Comparison of ENCODE assay signal across 27 cellular contexts in the genomic region with DNA sequence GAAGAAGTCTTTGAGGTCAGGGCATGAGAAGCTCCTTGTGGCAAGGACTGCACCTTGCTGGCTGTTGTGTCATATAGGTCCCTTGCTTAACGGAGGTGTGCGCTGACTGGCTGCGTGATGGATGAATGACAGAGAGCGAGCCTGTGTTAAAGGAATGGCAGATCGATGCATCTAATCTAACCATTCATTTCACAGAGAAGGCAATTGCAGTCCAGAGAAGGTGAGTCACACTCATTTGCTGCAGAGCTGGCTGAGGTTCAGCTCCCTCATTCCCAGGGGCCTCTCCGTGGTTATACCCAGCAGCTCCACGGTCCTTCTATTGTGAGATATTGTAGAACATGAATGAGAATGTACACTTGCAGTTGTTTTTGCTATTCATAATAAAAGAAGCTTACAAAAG.
A peak's percentile ranks its signal among the peaks of the same experiment; 100 is the strongest.
DNase-seq lines count a peak whose midpoint lies in the region; ATAC-seq, FAIRE-seq and TF ChIP-seq lines count a peak whose summit lies in the region.
"Had no signal": no experiment of that assay in that cellular context is flagged by ENCODE, and none has a peak within 500 bp of the region (broad histone marks: within the 10 kb centered on the region; RNA-seq: fewer than 3 reads in every experiment).

No MANE protein-coding gene starts in this region.

- no peaks in the 10 kb centered on the region for H3K79me1 ChIP-seq in H1 (ENCODE audit: low read depth, low read length)

- no peaks in the 10 kb centered on the region for H3K9me3 ChIP-seq in SK-N-SH
- H3K9me3 ChIP-seq in H1 (ENCODE audit: insufficient read depth in 2 of 2, low read depth in 1 of 2, low read length in 1 of 2): no peaks in the 10 kb centered on the region
- H3K9me3 ChIP-seq: A549, breast epithelium, colonic mucosa, thoracic aorta, vagina had no signal

- H3K4me1 ChIP-seq in SK-N-SH (ENCODE audit: control insufficient read depth in 1 of 2, insufficient read depth in 2 of 2, low read depth in 1 of 2, low read length in 1 of 2): no peaks in the 10 kb centered on the region
- H3K4me1 ChIP-seq in H1 (replicated peaks in 1 of 4; ENCODE audit: control insufficient read depth in 3 of 4, insufficient read depth in 4 of 4, low read length in 3 of 4): peaks cover 0 to 3% (median 0%) of the 10 kb centered on the region in 4 experiments; a peak in 2 of 7 replicates
- H3K4me1 ChIP-seq: A549, breast epithelium, colonic mucosa, vagina had no signal

- TF ChIP-seq RAD21 in SK-N-SH (IDR thresholded peaks at IDR 0.05; ENCODE audit: low read length) (no peak), H1 (IDR thresholded peaks at IDR 0.05 in 1 of 2, conservative IDR thresholded peaks at IDR 0.05 in 1 of 2; ENCODE audit: low read depth in 2 of 2, low read length in 2 of 2) (no peak)

- FAIRE-seq in H1 (lab: Jason Lieb, UNC) (no peak), urothelium cell line (lab: Jason Lieb, UNC) (no peak)
- FAIRE-seq: A549, G401.6 had no signal

- ATAC-seq in SK-N-SH treated with all-trans-retinoic acid at 6 μM for 48 hours (peak; percentile 60; the same call in 2 of the 3 replicates), HG03039 (IDR thresholded peaks at IDR 0.05; ENCODE audit: unreplicated experiment) (no peak)
- ATAC-seq: A549, natural killer cell, T-cell had no signal

- H3K79me2 ChIP-seq in SK-N-SH (ENCODE audit: insufficient read depth) (no peaks in the 10 kb centered on the region), H1 (ENCODE audit: control insufficient read depth in 1 of 2, insufficient read depth in 2 of 2, low read length in 2 of 2) (no peaks in the 10 kb centered on the region)

- H2BK120ac ChIP-seq in H1 (replicated peaks; ENCODE audit: low read depth, low read length): no peak overlapping the region

- H4K5ac ChIP-seq in H1 (ENCODE audit: insufficient read length, low read depth, low read length): no peak overlapping the region

- DNase-seq in SK-N-SH: no peak
- peak; percentile 74 for DNase-seq in NCI-H1436 treated with DMSO at 0.1 percent for 48 hours (lab: John Stamatoyannopoulos, UW)
- no peak for DNase-seq in H1 (ENCODE audit: low read depth in 1 of 2, low spot score in 2 of 2)
- DNase-seq in urothelium cell line (ENCODE audit: low spot score): peak; percentile 9
- DNase-seq in anterior cingulate cortex (lab: John Stamatoyannopoulos, UW): no peak
- no peak for DNase-seq in HuH-7 (ENCODE audit: low spot score)
- DNase-seq: activated gamma-delta T cell treated with Interleukin-2 at 50 U/mL for 16 hours; colonic mucosa; GOT3; IMR-90; islet precursor cell; natural killer cell; NCI-H1105 treated with DMSO at 0.1 percent for 48 hours; NCI-H2081; NCI-H524; SIG-M5; stimulated activated CD4-positive, alpha-beta T cell treated with anti-CD3 and anti-CD28 coated beads, Interleukin-12 subunit alpha, Interleukin-12 subunit beta, amount 100 ng/mL, for 4 hours; stimulated activated CD4-positive, alpha-beta T cell treated with anti-CD3 and anti-CD28 coated beads, Interleukin-4, amount 100 ng/mL, for 24 hours; stimulated activated naive CD4-positive, alpha-beta T cell; T-cell had no signal

- POLR2A ChIA-PET in SK-N-SH (lab: Yijun Ruan, JAX) (no interaction called here), H1 (lab: Charles Lee; ENCODE audit: partially characterized antibody) (interaction anchor here (1.7 kb wide), 1 partner anchor 10 kb away, joined by 4 read pairs; no protein-coding TSS in a partner anchor)

- H3K14ac ChIP-seq in H1 (ENCODE audit: insufficient read length): no peak overlapping the region

- no peak overlapping the region for H3K4me3 ChIP-seq in SK-N-SH (ENCODE audit: low read depth in 2 of 2, low read length in 1 of 2)
- H3K4me3 ChIP-seq in H1 (ENCODE audit: extremely low read depth in 1 of 4, insufficient read depth in 2 of 4, low read depth in 3 of 4, low read length in 4 of 4): no peak overlapping the region
- H3K4me3 ChIP-seq: A549, breast epithelium, colonic mucosa, thoracic aorta, vagina had no signal

- H3K27me3 ChIP-seq in SK-N-SH (ENCODE audit: insufficient read depth) (no peaks in the 10 kb centered on the region), H1 (replicated peaks in 1 of 4; ENCODE audit: control insufficient read depth in 3 of 4, extremely low read depth in 1 of 4, insufficient read depth in 3 of 4, low read length in 3 of 4) (no peaks in the 10 kb centered on the region)
- H3K27me3 ChIP-seq: breast epithelium, colonic mucosa, vagina had no signal

- no peaks in the 10 kb centered on the region for H4K20me1 ChIP-seq in SK-N-SH (ENCODE audit: insufficient read depth)
- no peaks in the 10 kb centered on the region for H4K20me1 ChIP-seq in H1 (replicated peaks in 1 of 2; ENCODE audit: control insufficient read depth in 1 of 2, insufficient read depth in 2 of 2, low read length in 2 of 2)

- TF ChIP-seq CTCF in SK-N-SH (IDR thresholded peaks at IDR 0.05) (no peak), H1 (IDR thresholded peaks at IDR 0.05; ENCODE audit: control extremely low read depth in 1 of 3, insufficient read depth in 1 of 3, low read depth in 1 of 3, low read length in 3 of 3) (no peak)

- CTCF ChIA-PET in SK-N-SH (lab: Yijun Ruan, JAX): interaction anchor here (0.8 kb wide), 1 partner anchor 9 kb away, joined by 3 read pairs; no protein-coding TSS in a partner anchor
- CTCF ChIA-PET in H1 (lab: Charles Lee; ENCODE audit: partially characterized antibody): interaction anchor here (0.6 to 2.6 kb wide), 8 partner anchors 10 to 708 kb away, joined by 3 to 9 read pairs (median 3); no protein-coding TSS in a partner anchor

- no peak overlapping the region for H2BK15ac ChIP-seq in H1 (ENCODE audit: low read length)

- H3K9ac ChIP-seq in SK-N-SH: no peak overlapping the region
- H3K9ac ChIP-seq in H1 (replicated peaks in 1 of 4; ENCODE audit: extremely low read depth in 1 of 4, low read depth in 3 of 4, low read length in 3 of 4): no peak overlapping the region

- H3F3A ChIP-seq in SK-N-SH (replicated peaks; ENCODE audit: insufficient read depth): no peaks in the 10 kb centered on the region

- no peak overlapping the region for H2BK20ac ChIP-seq in H1 (ENCODE audit: low read length)

- 0 out of 2 replicates have a peak overlapping the region, but pooled peaks have one; percentile 55 for H2BK12ac ChIP-seq in H1 (ENCODE audit: low read depth, low read length)

- no peak overlapping the region for H2AK5ac ChIP-seq in H1 (ENCODE audit: low read depth, low read length)

- H3K56ac ChIP-seq in H1 (replicated peaks; ENCODE audit: insufficient read length, low read depth, low read length): no peak overlapping the region

- H2AFZ ChIP-seq in SK-N-SH (ENCODE audit: low read depth): no peak overlapping the region
- no peak overlapping the region for H2AFZ ChIP-seq in H1 (ENCODE audit: low read length)

- no peaks in the 10 kb centered on the region for H3K9me2 ChIP-seq in SK-N-SH

- no peak overlapping the region for H3K18ac ChIP-seq in H1 (ENCODE audit: extremely low read depth, low read length)

- H4K8ac ChIP-seq in H1 (ENCODE audit: extremely low read depth, insufficient read depth, low read length): no peak overlapping the region

- 46% methylated on average over 7 of the region's 7 CpGs for WGBS in SK-N-SH (ENCODE audit: low lambda C conversion rate)
- 78% methylated on average over 7 of the region's 7 CpGs; no CpG with 5 or more reads in 1 of the 2 experiments for WGBS in H1 (ENCODE audit: extremely low coverage in 1 of 2, insufficient coverage in 1 of 2, insufficient read length in 1 of 2, insufficient replicate concordance in 2 of 2, low coverage in 1 of 2, low lambda C conversion rate in 2 of 2, missing lambda C conversion rate in 1 of 2), 2 experiments

- H3K4me2 ChIP-seq in SK-N-SH (no peak overlapping the region), H1 (ENCODE audit: insufficient read depth in 1 of 2, low read depth in 2 of 2, low read length in 2 of 2) (no peak overlapping the region)
- H3K4me2 ChIP-seq: A549 had no signal

- no peak overlapping the region for H3K23ac ChIP-seq in H1 (ENCODE audit: insufficient read length)

- H2BK5ac ChIP-seq in H1 (ENCODE audit: low read depth, low read length): no peak overlapping the region

- H3K27ac ChIP-seq in SK-N-SH (ENCODE audit: low read depth in 2 of 2, low read length in 1 of 2): no peak overlapping the region
- no peak overlapping the region for H3K27ac ChIP-seq in H1 (ENCODE audit: low read depth, low read length)
- H3K27ac ChIP-seq: A549, breast epithelium, colonic mucosa, thoracic aorta, vagina had no signal

- no peaks in the 10 kb centered on the region for H3K23me2 ChIP-seq in H1 (ENCODE audit: low read depth, low read length)

- no peak overlapping the region for H4K91ac ChIP-seq in H1 (replicated peaks; ENCODE audit: insufficient read length, low read length)

- no peak for TF ChIP-seq EP300 in SK-N-SH (IDR thresholded peaks at IDR 0.05; ENCODE audit: borderline replicate concordance in 1 of 2, low read depth in 1 of 2, low read length in 1 of 2)
- TF ChIP-seq EP300 in H1 (IDR thresholded peaks at IDR 0.05; ENCODE audit: borderline replicate concordance in 1 of 2, low read depth in 2 of 2, low read length in 2 of 2): no peak

- TF ChIP-seq POLR2A in H1 (IDR thresholded peaks at IDR 0.05; ENCODE audit: control extremely low read depth in 1 of 2, low read depth in 2 of 2, low read length in 2 of 2): no peak

- H3K36me3 ChIP-seq in SK-N-SH (replicated peaks in 1 of 2; ENCODE audit: control insufficient read depth in 1 of 2, insufficient read depth in 2 of 2, low read length in 1 of 2) (no peaks in the 10 kb centered on the region), H1 (ENCODE audit: control insufficient read depth in 2 of 4, insufficient read depth in 4 of 4, low read length in 3 of 4) (no peaks in the 10 kb centered on the region)
- H3K36me3 ChIP-seq: breast epithelium, colonic mucosa, thoracic aorta, vagina had no signal

- no peak overlapping the region for H3K4ac ChIP-seq in H1 (replicated peaks; ENCODE audit: insufficient read length, low read depth, low read length)

TF ChIP-seq in SK-N-SH treated with all-trans-retinoic acid at 6 μM for 48 hours, 23 proteins besides CTCF, POLR2A, EP300 and RAD21 (continues in another document):
- TF ChIP-seq ISL1 (CRISPR knock-in tag; IDR thresholded peaks at IDR 0.05) (no peak), RARB (CRISPR knock-in tag; IDR thresholded peaks at IDR 0.05) (no peak), ZNF70 (CRISPR knock-in tag; IDR thresholded peaks at IDR 0.05) (no peak), ZFP3 (CRISPR knock-in tag; IDR thresholded peaks at IDR 0.05) (no peak), ZC3H10 (CRISPR knock-in tag; IDR thresholded peaks at IDR 0.05) (no peak)

TF ChIP-seq in SK-N-SH, 30 proteins besides CTCF, POLR2A, EP300 and RAD21 (continues in another document):
- TF ChIP-seq, protein P1, sequence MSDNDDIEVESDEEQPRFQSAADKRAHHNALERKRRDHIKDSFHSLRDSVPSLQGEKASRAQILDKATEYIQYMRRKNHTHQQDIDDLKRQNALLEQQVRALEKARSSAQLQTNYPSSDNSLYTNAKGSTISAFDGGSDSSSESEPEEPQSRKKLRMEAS (IDR thresholded peaks at IDR 0.05; ENCODE audit: low read depth): no peak
- no peak for TF ChIP-seq GABPA (IDR thresholded peaks at IDR 0.05; ENCODE audit: low read depth)

TF ChIP-seq in H1, 55 proteins besides CTCF, POLR2A, EP300 and RAD21:
- TF ChIP-seq TCF12 (IDR thresholded peaks at IDR 0.05; ENCODE audit: low read depth, low read length): no peak
- TF ChIP-seq BACH1 (IDR thresholded peaks at IDR 0.05; ENCODE audit: low read length): no peak
- TF ChIP-seq JUND (IDR thresholded peaks at IDR 0.05; ENCODE audit: low read length): no peak
- no peak for TF ChIP-seq EZH2 (IDR thresholded peaks at IDR 0.05; ENCODE audit: low read depth, low read length, severe bottlenecking)
- no peak for TF ChIP-seq SP4 (IDR thresholded peaks at IDR 0.05; ENCODE audit: low read length)

Comparison
In these comparisons a context has a peak if more than half of its experiments do, and no peak if none do; other contexts are left out.
1. DNase-seq: peak in NCI-H1436 treated with DMSO at 0.1 percent for 48 hours (single experiment) and urothelium cell line (single experiment); none in SK-N-SH (single experiment), H1 (0 of 2), anterior cingulate cortex (0 of 58) and HuH-7 (single experiment).